10 cellular contexts compared by ENCODE assay signal in genomic region chr5:145945620-145946111, GRCh38. TPM values are rescaled to one million over a fixed set of nuclear protein-coding genes. Genes with fewer than 3 reads are reported as not detected.
DNase-seq lines count a peak whose midpoint lies in the region; ATAC-seq and TF ChIP-seq lines count a peak whose summit lies in the region.
"Had no signal": no experiment of that assay in that cellular context is flagged by ENCODE, and none has a peak within 500 bp of the region (broad histone marks: within the 10 kb centered on the region; RNA-seq: fewer than 3 reads in every experiment).

No MANE protein-coding gene starts in this region.

- no peak for ATAC-seq in natural killer cell treated with Interleukin-12 subunit alpha and Interleukin-12 subunit beta and Interleukin-15 and Interleukin-18, amount 100 ng/mL, for 72 hours
- ATAC-seq in natural killer cell (no peak), right lobe of liver (peak in 1 of 4 donors; percentile 4)

- peaks cover 15 to 50% of the 10 kb centered on the region in 2 donors for H3K4me1 Mint-ChIP-seq in natural killer cell treated with Interleukin-12 subunit alpha and Interleukin-12 subunit beta and Interleukin-15 and Interleukin-18, amount 100 ng/mL, for 72 hours (ENCODE audit: low read depth in 2 of 2)
- H3K4me1 Mint-ChIP-seq in natural killer cell (no peaks in the 10 kb centered on the region), type B pancreatic cell (ENCODE audit: unreplicated experiment) (peaks cover 43% of the 10 kb centered on the region)

- in situ Hi-C loops in brain microvascular endothelial cell (cut with HindIII; ENCODE audit: low pct_ligation_motif_present, low sequenced_read_pairs) = no loop called here

- no peak for TF ChIP-seq POLR2A in right lobe of liver (IDR thresholded peaks at IDR 0.05)

- no peaks in the 10 kb centered on the region for H3K9me3 ChIP-seq in right lobe of liver

- peaks cover 0 to 52% (median 21%) of the 10 kb centered on the region in 4 donors for H3K4me1 ChIP-seq in right lobe of liver

- H3K27me3 Mint-ChIP-seq in natural killer cell treated with Interleukin-12 subunit alpha and Interleukin-12 subunit beta and Interleukin-15 and Interleukin-18, amount 100 ng/mL, for 72 hours = peaks cover 31 to 51% of the 10 kb centered on the region in 2 donors
- peaks cover 0 to 11% of the 10 kb centered on the region in 2 donors for H3K27me3 Mint-ChIP-seq in natural killer cell (ENCODE audit: low read depth in 2 of 2)
- no peaks in the 10 kb centered on the region for H3K27me3 Mint-ChIP-seq in type B pancreatic cell

- no peaks in the 10 kb centered on the region for H3K36me3 Mint-ChIP-seq in natural killer cell treated with Interleukin-12 subunit alpha and Interleukin-12 subunit beta and Interleukin-15 and Interleukin-18, amount 100 ng/mL, for 72 hours
- no peaks in the 10 kb centered on the region for H3K36me3 Mint-ChIP-seq in natural killer cell
- H3K36me3 Mint-ChIP-seq in type B pancreatic cell = peaks cover 4% of the 10 kb centered on the region

- no peak for DNase-seq in natural killer cell treated with Interleukin-12 subunit alpha and Interleukin-12 subunit beta and Interleukin-15 and Interleukin-18, amount 100 ng/mL, for 72 hours (ENCODE audit: low spot score)
- DNase-seq in natural killer cell = no peak
- DNase-seq in brain microvascular endothelial cell = no peak
- no peak for DNase-seq in right lobe of liver
- DNase-seq in type B pancreatic cell (ENCODE audit: extremely low spot score, unreplicated experiment) = no peak
- no peak for DNase-seq in GM19238 (ENCODE audit: insufficient read length, low spot score)
- no peak for DNase-seq in NCI-H2081 (lab: John Stamatoyannopoulos, UW)
- no peak for DNase-seq in SIG-M5 treated with dmso at 0.1 percent for 504 hours (lab: John Stamatoyannopoulos, UW; ENCODE audit: unreplicated experiment)
- DNase-seq: NCI-H2029 treated with DMSO at 0.1 percent for 48 hours had no signal

- H3K27ac Mint-ChIP-seq in natural killer cell treated with Interleukin-12 subunit alpha and Interleukin-12 subunit beta and Interleukin-15 and Interleukin-18, amount 100 ng/mL, for 72 hours = peak overlapping the region; percentile 59 to 74
- H3K27ac Mint-ChIP-seq in natural killer cell (no peak overlapping the region), type B pancreatic cell (peak overlapping the region; percentile 43)

- no peaks in the 10 kb centered on the region for H3K9me3 Mint-ChIP-seq in natural killer cell treated with Interleukin-12 subunit alpha and Interleukin-12 subunit beta and Interleukin-15 and Interleukin-18, amount 100 ng/mL, for 72 hours
- H3K9me3 Mint-ChIP-seq in natural killer cell (no peaks in the 10 kb centered on the region), type B pancreatic cell (no peaks in the 10 kb centered on the region)

- H3K27ac ChIP-seq in brain microvascular endothelial cell (peak overlapping the region; percentile 29), right lobe of liver (peak overlapping the region; percentile 13 to 63 (median 30))

- 36% methylated on average over 2 of the region's 2 CpGs for WGBS in right lobe of liver (ENCODE audit: insufficient coverage, low coverage, low lambda C conversion rate, missing lambda C conversion rate)

- intact Hi-C loops in natural killer cell (cut with micrococcal nuclease) = no loop called here
- intact Hi-C loops in right lobe of liver (cut with DNase I) = no loop called here

- no peaks in the 10 kb centered on the region for H3K27me3 ChIP-seq in brain microvascular endothelial cell (replicated peaks)
- no peaks in the 10 kb centered on the region for H3K27me3 ChIP-seq in right lobe of liver

- H3K36me3 ChIP-seq in brain microvascular endothelial cell (replicated peaks) (no peaks in the 10 kb centered on the region), right lobe of liver (no peaks in the 10 kb centered on the region)

- no peak for TF ChIP-seq CTCF in natural killer cell (IDR thresholded peaks at IDR 0.05)
- TF ChIP-seq CTCF in brain microvascular endothelial cell (IDR thresholded peaks at IDR 0.05; ENCODE audit: low read depth, low read length, missing control alignments) = no peak
- no peak for TF ChIP-seq CTCF in right lobe of liver (IDR thresholded peaks at IDR 0.05)
- TF ChIP-seq CTCF in type B pancreatic cell (conservative IDR thresholded peaks at IDR 0.05) = no peak

- no peak overlapping the region for H3K4me3 ChIP-seq in brain microvascular endothelial cell (ENCODE audit: low read depth, low read length)
- H3K4me3 ChIP-seq in right lobe of liver = no peak overlapping the region
- H3K4me3 ChIP-seq: lung had no signal

- H3K4me3 Mint-ChIP-seq in natural killer cell treated with Interleukin-12 subunit alpha and Interleukin-12 subunit beta and Interleukin-15 and Interleukin-18, amount 100 ng/mL, for 72 hours = peak overlapping the region; percentile 59
- H3K4me3 Mint-ChIP-seq in natural killer cell (no peak overlapping the region), type B pancreatic cell (no peak overlapping the region)

RNA-seq across cellular contexts. Expression of gene SH3RF2, which starts 9.3 kb away (rescaled TPM):
- under 1 TPM; 0.07 to 0.50 TPM for total RNA-seq in natural killer cell treated with Interleukin-12 subunit alpha and Interleukin-12 subunit beta and Interleukin-15 and Interleukin-18, amount 100 ng/mL, for 72 hours
- under 1 TPM in 2 of 3 donors, not detected in 1; 0.28 to 0.35 TPM for total RNA-seq in natural killer cell
- total RNA-seq in right lobe of liver = 10 to 100 TPM in 2 of 6 experiments, 1 to 10 TPM in 4; 2.7 to 20.6 (median 5.8) TPM
- 11.2 and 20.8 TPM in 2 replicates for total RNA-seq in type B pancreatic cell (ENCODE audit: low replicate concordance)

Comparison
In these comparisons a context has a peak if more than half of its experiments do, and no peak if none do; other contexts are left out.
1. H3K27ac Mint-ChIP-seq: peak in natural killer cell treated with Interleukin-12 subunit alpha and Interleukin-12 subunit beta and Interleukin-15 and Interleukin-18, amount 100 ng/mL, for 72 hours (2 of 2) and type B pancreatic cell (single experiment); none in natural killer cell (0 of 2).